ENCODE assay signal across 2 cellular contexts in the genomic region with DNA sequence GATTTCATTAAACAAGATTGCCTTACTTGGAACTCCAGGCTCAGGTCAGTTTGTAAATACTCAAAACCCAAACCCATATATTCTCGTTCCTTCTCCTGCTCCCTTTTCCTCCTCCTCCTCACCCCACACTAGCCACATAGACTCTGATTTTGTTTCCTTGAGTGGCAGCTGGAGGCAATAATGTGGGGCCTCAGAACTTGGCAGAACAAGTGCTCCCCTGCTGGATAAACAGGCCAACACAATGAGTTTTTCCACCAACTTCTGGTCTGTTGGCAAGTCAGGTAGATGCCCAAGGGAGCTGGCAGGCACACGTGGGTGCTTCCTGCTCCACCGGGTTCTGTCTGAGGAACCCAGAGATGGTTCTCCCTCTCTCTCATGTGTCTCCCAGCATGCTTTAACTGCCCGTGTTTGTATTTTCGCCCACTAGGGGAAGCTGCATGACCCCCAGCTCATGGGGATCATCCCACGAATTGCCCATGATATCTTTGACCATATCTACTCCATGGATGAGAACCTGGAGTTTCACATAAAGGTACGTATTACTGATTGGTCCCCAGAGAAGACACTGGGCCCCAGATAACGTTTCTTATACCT.
TF ChIP-seq lines count a peak whose summit lies in the region.

No MANE protein-coding gene starts in this region.

TF ChIP-seq in SK-N-SH, 30 proteins besides CTCF, POLR2A, EP300 and RAD21 (continued from another document):
- TF ChIP-seq, protein P1, sequence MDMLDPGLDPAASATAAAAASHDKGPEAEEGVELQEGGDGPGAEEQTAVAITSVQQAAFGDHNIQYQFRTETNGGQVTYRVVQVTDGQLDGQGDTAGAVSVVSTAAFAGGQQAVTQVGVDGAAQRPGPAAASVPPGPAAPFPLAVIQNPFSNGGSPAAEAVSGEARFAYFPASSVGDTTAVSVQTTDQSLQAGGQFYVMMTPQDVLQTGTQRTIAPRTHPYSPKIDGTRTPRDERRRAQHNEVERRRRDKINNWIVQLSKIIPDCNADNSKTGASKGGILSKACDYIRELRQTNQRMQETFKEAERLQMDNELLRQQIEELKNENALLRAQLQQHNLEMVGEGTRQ (IDR thresholded peaks at IDR 0.05; ENCODE audit: borderline replicate concordance, low read depth, low read length): no peak
- TF ChIP-seq RXRA (IDR thresholded peaks at IDR 0.05; ENCODE audit: borderline replicate concordance, low read depth) (no peak), GATA2 (CRISPR knock-in tag; IDR thresholded peaks at IDR 0.05) (no peak), POLR2AphosphoS5 (IDR thresholded peaks at IDR 0.05; ENCODE audit: low read depth, low read length) (no peak), FOSL2 (IDR thresholded peaks at IDR 0.05; ENCODE audit: borderline replicate concordance, low read depth) (no peak), NFIC (IDR thresholded peaks at IDR 0.05; ENCODE audit: borderline replicate concordance) (no peak), YY1 (IDR thresholded peaks at IDR 0.05; ENCODE audit: low read depth) (no peak), MEF2A (IDR thresholded peaks at IDR 0.05; ENCODE audit: borderline replicate concordance, low read depth) (no peak), TAF1 (IDR thresholded peaks at IDR 0.05; ENCODE audit: borderline replicate concordance, low read depth, low read length) (no peak), SMC3 (IDR thresholded peaks at IDR 0.05; ENCODE audit: low read depth, low read length) (no peak), EZH2phosphoT487 (IDR thresholded peaks at IDR 0.05; ENCODE audit: borderline replicate concordance, low read depth) (no peak)
- TF ChIP-seq, protein P2, sequence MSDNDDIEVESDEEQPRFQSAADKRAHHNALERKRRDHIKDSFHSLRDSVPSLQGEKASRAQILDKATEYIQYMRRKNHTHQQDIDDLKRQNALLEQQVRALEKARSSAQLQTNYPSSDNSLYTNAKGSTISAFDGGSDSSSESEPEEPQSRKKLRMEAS (IDR thresholded peaks at IDR 0.05; ENCODE audit: low read depth): no peak
- TF ChIP-seq, protein P3, sequence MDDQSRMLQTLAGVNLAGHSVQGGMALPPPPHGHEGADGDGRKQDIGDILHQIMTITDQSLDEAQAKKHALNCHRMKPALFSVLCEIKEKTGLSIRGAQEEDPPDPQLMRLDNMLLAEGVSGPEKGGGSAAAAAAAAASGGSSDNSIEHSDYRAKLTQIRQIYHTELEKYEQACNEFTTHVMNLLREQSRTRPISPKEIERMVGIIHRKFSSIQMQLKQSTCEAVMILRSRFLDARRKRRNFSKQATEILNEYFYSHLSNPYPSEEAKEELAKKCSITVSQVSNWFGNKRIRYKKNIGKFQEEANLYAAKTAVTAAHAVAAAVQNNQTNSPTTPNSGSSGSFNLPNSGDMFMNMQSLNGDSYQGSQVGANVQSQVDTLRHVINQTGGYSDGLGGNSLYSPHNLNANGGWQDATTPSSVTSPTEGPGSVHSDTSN (IDR thresholded peaks at IDR 0.05): no peak
- TF ChIP-seq, protein P4, sequence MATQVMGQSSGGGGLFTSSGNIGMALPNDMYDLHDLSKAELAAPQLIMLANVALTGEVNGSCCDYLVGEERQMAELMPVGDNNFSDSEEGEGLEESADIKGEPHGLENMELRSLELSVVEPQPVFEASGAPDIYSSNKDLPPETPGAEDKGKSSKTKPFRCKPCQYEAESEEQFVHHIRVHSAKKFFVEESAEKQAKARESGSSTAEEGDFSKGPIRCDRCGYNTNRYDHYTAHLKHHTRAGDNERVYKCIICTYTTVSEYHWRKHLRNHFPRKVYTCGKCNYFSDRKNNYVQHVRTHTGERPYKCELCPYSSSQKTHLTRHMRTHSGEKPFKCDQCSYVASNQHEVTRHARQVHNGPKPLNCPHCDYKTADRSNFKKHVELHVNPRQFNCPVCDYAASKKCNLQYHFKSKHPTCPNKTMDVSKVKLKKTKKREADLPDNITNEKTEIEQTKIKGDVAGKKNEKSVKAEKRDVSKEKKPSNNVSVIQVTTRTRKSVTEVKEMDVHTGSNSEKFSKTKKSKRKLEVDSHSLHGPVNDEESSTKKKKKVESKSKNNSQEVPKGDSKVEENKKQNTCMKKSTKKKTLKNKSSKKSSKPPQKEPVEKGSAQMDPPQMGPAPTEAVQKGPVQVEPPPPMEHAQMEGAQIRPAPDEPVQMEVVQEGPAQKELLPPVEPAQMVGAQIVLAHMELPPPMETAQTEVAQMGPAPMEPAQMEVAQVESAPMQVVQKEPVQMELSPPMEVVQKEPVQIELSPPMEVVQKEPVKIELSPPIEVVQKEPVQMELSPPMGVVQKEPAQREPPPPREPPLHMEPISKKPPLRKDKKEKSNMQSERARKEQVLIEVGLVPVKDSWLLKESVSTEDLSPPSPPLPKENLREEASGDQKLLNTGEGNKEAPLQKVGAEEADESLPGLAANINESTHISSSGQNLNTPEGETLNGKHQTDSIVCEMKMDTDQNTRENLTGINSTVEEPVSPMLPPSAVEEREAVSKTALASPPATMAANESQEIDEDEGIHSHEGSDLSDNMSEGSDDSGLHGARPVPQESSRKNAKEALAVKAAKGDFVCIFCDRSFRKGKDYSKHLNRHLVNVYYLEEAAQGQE (IDR thresholded peaks at IDR 0.05; ENCODE audit: low read depth, low read length): no peak

TF ChIP-seq in SK-N-SH treated with all-trans-retinoic acid at 6 μM for 48 hours, 23 proteins besides CTCF, POLR2A, EP300 and RAD21 (continued from another document):
- TF ChIP-seq, protein P5, sequence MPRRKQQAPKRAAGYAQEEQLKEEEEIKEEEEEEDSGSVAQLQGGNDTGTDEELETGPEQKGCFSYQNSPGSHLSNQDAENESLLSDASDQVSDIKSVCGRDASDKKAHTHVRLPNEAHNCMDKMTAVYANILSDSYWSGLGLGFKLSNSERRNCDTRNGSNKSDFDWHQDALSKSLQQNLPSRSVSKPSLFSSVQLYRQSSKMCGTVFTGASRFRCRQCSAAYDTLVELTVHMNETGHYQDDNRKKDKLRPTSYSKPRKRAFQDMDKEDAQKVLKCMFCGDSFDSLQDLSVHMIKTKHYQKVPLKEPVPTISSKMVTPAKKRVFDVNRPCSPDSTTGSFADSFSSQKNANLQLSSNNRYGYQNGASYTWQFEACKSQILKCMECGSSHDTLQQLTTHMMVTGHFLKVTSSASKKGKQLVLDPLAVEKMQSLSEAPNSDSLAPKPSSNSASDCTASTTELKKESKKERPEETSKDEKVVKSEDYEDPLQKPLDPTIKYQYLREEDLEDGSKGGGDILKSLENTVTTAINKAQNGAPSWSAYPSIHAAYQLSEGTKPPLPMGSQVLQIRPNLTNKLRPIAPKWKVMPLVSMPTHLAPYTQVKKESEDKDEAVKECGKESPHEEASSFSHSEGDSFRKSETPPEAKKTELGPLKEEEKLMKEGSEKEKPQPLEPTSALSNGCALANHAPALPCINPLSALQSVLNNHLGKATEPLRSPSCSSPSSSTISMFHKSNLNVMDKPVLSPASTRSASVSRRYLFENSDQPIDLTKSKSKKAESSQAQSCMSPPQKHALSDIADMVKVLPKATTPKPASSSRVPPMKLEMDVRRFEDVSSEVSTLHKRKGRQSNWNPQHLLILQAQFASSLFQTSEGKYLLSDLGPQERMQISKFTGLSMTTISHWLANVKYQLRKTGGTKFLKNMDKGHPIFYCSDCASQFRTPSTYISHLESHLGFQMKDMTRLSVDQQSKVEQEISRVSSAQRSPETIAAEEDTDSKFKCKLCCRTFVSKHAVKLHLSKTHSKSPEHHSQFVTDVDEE (CRISPR knock-in tag; IDR thresholded peaks at IDR 0.05): no peak
- no peak for TF ChIP-seq OSR1 (CRISPR knock-in tag; IDR thresholded peaks at IDR 0.05)
- no peak for TF ChIP-seq ZFP3 (CRISPR knock-in tag; IDR thresholded peaks at IDR 0.05)
- no peak for TF ChIP-seq ZFP30 (CRISPR knock-in tag; IDR thresholded peaks at IDR 0.05)
- no peak for TF ChIP-seq GLIS3 (CRISPR knock-in tag; IDR thresholded peaks at IDR 0.05)
- TF ChIP-seq ZC3H10 (CRISPR knock-in tag; IDR thresholded peaks at IDR 0.05): no peak
- no peak for TF ChIP-seq ZNF70 (CRISPR knock-in tag; IDR thresholded peaks at IDR 0.05)
- TF ChIP-seq, protein P6, sequence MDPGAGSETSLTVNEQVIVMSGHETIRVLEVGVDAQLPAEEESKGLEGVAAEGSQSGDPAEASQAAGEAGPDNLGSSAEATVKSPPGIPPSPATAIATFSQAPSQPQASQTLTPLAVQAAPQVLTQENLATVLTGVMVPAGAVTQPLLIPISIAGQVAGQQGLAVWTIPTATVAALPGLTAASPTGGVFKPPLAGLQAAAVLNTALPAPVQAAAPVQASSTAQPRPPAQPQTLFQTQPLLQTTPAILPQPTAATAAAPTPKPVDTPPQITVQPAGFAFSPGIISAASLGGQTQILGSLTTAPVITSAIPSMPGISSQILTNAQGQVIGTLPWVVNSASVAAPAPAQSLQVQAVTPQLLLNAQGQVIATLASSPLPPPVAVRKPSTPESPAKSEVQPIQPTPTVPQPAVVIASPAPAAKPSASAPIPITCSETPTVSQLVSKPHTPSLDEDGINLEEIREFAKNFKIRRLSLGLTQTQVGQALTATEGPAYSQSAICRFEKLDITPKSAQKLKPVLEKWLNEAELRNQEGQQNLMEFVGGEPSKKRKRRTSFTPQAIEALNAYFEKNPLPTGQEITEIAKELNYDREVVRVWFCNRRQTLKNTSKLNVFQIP (CRISPR knock-in tag; IDR thresholded peaks at IDR 0.05; ENCODE audit: borderline replicate concordance, low read depth): no peak
- TF ChIP-seq, protein P7, sequence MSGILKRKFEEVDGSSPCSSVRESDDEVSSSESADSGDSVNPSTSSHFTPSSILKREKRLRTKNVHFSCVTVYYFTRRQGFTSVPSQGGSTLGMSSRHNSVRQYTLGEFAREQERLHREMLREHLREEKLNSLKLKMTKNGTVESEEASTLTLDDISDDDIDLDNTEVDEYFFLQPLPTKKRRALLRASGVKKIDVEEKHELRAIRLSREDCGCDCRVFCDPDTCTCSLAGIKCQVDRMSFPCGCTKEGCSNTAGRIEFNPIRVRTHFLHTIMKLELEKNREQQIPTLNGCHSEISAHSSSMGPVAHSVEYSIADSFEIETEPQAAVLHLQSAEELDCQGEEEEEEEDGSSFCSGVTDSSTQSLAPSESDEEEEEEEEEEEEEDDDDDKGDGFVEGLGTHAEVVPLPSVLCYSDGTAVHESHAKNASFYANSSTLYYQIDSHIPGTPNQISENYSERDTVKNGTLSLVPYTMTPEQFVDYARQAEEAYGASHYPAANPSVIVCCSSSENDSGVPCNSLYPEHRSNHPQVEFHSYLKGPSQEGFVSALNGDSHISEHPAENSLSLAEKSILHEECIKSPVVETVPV (CRISPR knock-in tag; IDR thresholded peaks at IDR 0.05): no peak
- no peak for TF ChIP-seq PPARA (CRISPR knock-in tag; IDR thresholded peaks at IDR 0.05; ENCODE audit: borderline replicate concordance)
- no peak for TF ChIP-seq TOX (CRISPR knock-in tag; IDR thresholded peaks at IDR 0.05; ENCODE audit: borderline replicate concordance)
- TF ChIP-seq, protein P8, sequence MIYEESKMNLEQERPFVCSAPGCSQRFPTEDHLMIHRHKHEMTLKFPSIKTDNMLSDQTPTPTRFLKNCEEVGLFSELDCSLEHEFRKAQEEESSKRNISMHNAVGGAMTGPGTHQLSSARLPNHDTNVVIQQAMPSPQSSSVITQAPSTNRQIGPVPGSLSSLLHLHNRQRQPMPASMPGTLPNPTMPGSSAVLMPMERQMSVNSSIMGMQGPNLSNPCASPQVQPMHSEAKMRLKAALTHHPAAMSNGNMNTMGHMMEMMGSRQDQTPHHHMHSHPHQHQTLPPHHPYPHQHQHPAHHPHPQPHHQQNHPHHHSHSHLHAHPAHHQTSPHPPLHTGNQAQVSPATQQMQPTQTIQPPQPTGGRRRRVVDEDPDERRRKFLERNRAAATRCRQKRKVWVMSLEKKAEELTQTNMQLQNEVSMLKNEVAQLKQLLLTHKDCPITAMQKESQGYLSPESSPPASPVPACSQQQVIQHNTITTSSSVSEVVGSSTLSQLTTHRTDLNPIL (CRISPR knock-in tag; IDR thresholded peaks at IDR 0.05; ENCODE audit: low read depth): no peak
- TF ChIP-seq, protein P9, sequence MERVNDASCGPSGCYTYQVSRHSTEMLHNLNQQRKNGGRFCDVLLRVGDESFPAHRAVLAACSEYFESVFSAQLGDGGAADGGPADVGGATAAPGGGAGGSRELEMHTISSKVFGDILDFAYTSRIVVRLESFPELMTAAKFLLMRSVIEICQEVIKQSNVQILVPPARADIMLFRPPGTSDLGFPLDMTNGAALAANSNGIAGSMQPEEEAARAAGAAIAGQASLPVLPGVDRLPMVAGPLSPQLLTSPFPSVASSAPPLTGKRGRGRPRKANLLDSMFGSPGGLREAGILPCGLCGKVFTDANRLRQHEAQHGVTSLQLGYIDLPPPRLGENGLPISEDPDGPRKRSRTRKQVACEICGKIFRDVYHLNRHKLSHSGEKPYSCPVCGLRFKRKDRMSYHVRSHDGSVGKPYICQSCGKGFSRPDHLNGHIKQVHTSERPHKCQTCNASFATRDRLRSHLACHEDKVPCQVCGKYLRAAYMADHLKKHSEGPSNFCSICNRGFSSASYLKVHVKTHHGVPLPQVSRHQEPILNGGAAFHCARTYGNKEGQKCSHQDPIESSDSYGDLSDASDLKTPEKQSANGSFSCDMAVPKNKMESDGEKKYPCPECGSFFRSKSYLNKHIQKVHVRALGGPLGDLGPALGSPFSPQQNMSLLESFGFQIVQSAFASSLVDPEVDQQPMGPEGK (CRISPR knock-in tag; IDR thresholded peaks at IDR 0.05; ENCODE audit: borderline replicate concordance): no peak
